In the genomic region with DNA sequence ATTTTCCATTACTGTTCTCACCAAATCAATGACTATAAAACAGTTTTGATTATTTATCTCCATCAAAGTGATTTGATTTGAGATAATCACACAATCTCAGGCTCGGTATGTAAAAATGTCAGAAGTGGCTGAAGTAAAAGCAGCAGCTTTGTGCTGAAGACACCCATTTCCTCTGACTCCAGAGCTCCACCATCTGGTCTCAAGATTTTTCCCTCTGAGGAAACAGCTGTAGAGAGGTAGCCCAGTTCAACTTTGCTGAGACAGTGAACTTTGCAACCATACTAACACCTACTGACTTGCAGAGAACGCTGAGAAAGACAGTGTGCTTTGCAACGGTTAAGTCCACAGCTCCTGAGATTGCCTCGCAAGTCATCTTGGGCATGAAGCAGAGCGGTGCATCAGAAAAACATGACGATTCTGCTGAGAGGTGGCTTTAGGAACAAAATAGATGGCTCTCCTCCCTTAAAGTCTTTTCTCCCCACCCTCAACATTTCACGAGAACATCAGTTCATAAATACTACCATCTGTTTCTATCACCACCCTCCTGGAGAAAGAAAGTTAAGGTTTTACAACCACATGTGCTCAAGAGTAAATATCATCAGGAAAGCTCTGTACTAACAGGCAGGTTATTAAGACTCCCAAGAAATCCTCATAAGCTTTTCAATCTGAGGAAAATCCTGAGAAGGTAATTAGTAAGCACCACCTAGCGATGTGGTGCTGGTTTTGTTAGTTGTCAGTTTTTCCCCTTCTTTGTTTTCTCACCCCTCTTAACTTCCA, we compare ENCODE assay signal across 8 cellular contexts. TPM values are rescaled to one million over a fixed set of nuclear protein-coding genes. Genes with fewer than 3 reads are reported as not detected.
DNase-seq lines count a peak whose midpoint lies in the region; ATAC-seq and TF ChIP-seq lines count a peak whose summit lies in the region.

No MANE protein-coding gene starts in this region.

- peaks cover 36% of the 10 kb centered on the region for H3K36me3 Mint-ChIP-seq in activated CD8-positive, alpha-beta T cell treated with anti-CD3 and anti-CD28 coated beads, Interleukin-2, amount 10 ng/mL, durations not matched to agents 7 days and 5 days (ENCODE audit: low read depth)
- peaks cover 20% of the 10 kb centered on the region for H3K36me3 Mint-ChIP-seq in progenitor cell of endocrine pancreas (ENCODE audit: insufficient read depth)

- H3K4me1 Mint-ChIP-seq in activated CD8-positive, alpha-beta T cell treated with anti-CD3 and anti-CD28 coated beads, Interleukin-2, amount 10 ng/mL, durations not matched to agents 7 days and 5 days (ENCODE audit: low read depth), result peaks cover 12% of the 10 kb centered on the region
- no peaks in the 10 kb centered on the region for H3K4me1 Mint-ChIP-seq in progenitor cell of endocrine pancreas (ENCODE audit: low read depth)

- intact Hi-C loops in head of caudate nucleus (cut with DNase I), result loop anchor here (5.0 to 10.0 kb wide), 2 partner anchors 62 to 160 kb away; a partner anchor contains a TSS

- DNase-seq in activated gamma-delta T cell treated with Interleukin-2 at 50 U/mL for 16 hours, result peak; percentile 14
- no peak for DNase-seq in activated gamma-delta T cell (lab: John Stamatoyannopoulos, UW)
- DNase-seq in LoVo (ENCODE audit: low spot score), result peak; percentile 47
- DNase-seq in activated CD8-positive, alpha-beta T cell treated with anti-CD3 and anti-CD28 coated beads, Interleukin-2, amount 10 ng/mL, durations not matched to agents 7 days and 5 days, result peak; percentile 57
- peak in 37 of 42 donors; percentile 12 to 84 (median 62) for DNase-seq in head of caudate nucleus
- DNase-seq in progenitor cell of endocrine pancreas (ENCODE audit: low spot score, unreplicated experiment), result peak; percentile 11

- TF ChIP-seq CTCF in progenitor cell of endocrine pancreas (IDR thresholded peaks at IDR 0.05; ENCODE audit: unreplicated experiment), result peak; percentile 55

- H3K27me3 Mint-ChIP-seq in activated CD8-positive, alpha-beta T cell treated with anti-CD3 and anti-CD28 coated beads, Interleukin-2, amount 10 ng/mL, durations not matched to agents 7 days and 5 days (ENCODE audit: low read depth), result no peaks in the 10 kb centered on the region
- no peaks in the 10 kb centered on the region for H3K27me3 Mint-ChIP-seq in progenitor cell of endocrine pancreas

- peak; percentile 69 for ATAC-seq in activated CD8-positive, alpha-beta T cell treated with anti-CD3 and anti-CD28 coated beads, Interleukin-2, amount 10 ng/mL, durations not matched to agents 7 days and 5 days
- ATAC-seq in GM18520 (IDR thresholded peaks at IDR 0.05; ENCODE audit: unreplicated experiment), result no peak
- no peak for ATAC-seq in GM19023 (IDR thresholded peaks at IDR 0.05; ENCODE audit: unreplicated experiment)

- H3K9me3 Mint-ChIP-seq in activated CD8-positive, alpha-beta T cell treated with anti-CD3 and anti-CD28 coated beads, Interleukin-2, amount 10 ng/mL, durations not matched to agents 7 days and 5 days (ENCODE audit: insufficient read depth), result no peaks in the 10 kb centered on the region
- H3K9me3 Mint-ChIP-seq in progenitor cell of endocrine pancreas (ENCODE audit: low read depth), result no peaks in the 10 kb centered on the region

- CTCF ChIA-PET in activated CD8-positive, alpha-beta T cell treated with anti-CD3 and anti-CD28 coated beads, Interleukin-2, amount 10 ng/mL, durations not matched to agents 7 days and 5 days (lab: Charles Lee), result interaction anchor here (0.7 to 5.3 kb wide), 35 partner anchors 8 to 354 kb away, joined by 3 to 75 read pairs (median 4); partner anchors contain the start of genes ATF1, LETMD1 and SLC11A2

- peak overlapping the region; percentile 45 for H3K27ac Mint-ChIP-seq in activated CD8-positive, alpha-beta T cell treated with anti-CD3 and anti-CD28 coated beads, Interleukin-2, amount 10 ng/mL, durations not matched to agents 7 days and 5 days
- H3K27ac Mint-ChIP-seq in progenitor cell of endocrine pancreas, result no peak overlapping the region

- no peak overlapping the region for H3K4me3 Mint-ChIP-seq in activated CD8-positive, alpha-beta T cell treated with anti-CD3 and anti-CD28 coated beads, Interleukin-2, amount 10 ng/mL, durations not matched to agents 7 days and 5 days
- no peak overlapping the region for H3K4me3 Mint-ChIP-seq in progenitor cell of endocrine pancreas (ENCODE audit: low read depth)

- POLR2A ChIA-PET in activated CD8-positive, alpha-beta T cell treated with anti-CD3 and anti-CD28 coated beads, Interleukin-2, amount 10 ng/mL, durations not matched to agents 7 days and 5 days (lab: Charles Lee), result interaction anchor here (0.8 kb wide), 1 partner anchor 222 kb away, joined by 4 read pairs; no protein-coding TSS in a partner anchor

RNA-seq across cellular contexts. Expression of gene HIGD1C, which starts 34.8 kb away (rescaled TPM):
- not detected for total RNA-seq in activated CD8-positive, alpha-beta T cell treated with anti-CD3 and anti-CD28 coated beads, Interleukin-2, amount 10 ng/mL, durations not matched to agents 7 days and 5 days
- total RNA-seq in progenitor cell of endocrine pancreas, result not detected in 2 replicates

RNA-seq across cellular contexts. Expression of gene SLC11A2, which starts 39.0 kb away (rescaled TPM):
- 10 to 100 TPM; 29.9 to 36.1 TPM for total RNA-seq in activated CD8-positive, alpha-beta T cell treated with anti-CD3 and anti-CD28 coated beads, Interleukin-2, amount 10 ng/mL, durations not matched to agents 7 days and 5 days
- total RNA-seq in progenitor cell of endocrine pancreas, result 73.8 and 76.8 TPM in 2 replicates
